9 cellular contexts compared by ENCODE assay signal in genomic region chr17:74759941-74760340, GRCh38. TPM values are rescaled to one million over a fixed set of nuclear protein-coding genes. Genes with fewer than 3 reads are reported as not detected.
A peak's percentile ranks its signal among the peaks of the same experiment; 100 is the strongest.
DNase-seq lines count a peak whose midpoint lies in the region; ATAC-seq, FAIRE-seq and TF ChIP-seq lines count a peak whose summit lies in the region.
"Had no signal": no experiment of that assay in that cellular context is flagged by ENCODE, and none has a peak within 500 bp of the region (broad histone marks: within the 10 kb centered on the region; RNA-seq: fewer than 3 reads in every experiment).

No MANE protein-coding gene starts in this region.

- H3K27ac Mint-ChIP-seq in MCF 10A (ENCODE audit: low read depth, unreplicated experiment): no peak overlapping the region
- peak overlapping the region; percentile 48 for H3K27ac Mint-ChIP-seq in activated T-helper 1 cell treated with anti-CD3 and anti-CD28 coated beads, Interleukin-12 subunit alpha, Interleukin-12 subunit beta, Interleukin-2, Interleukin-4 antibody, amounts not matched to agents 30 ng/mL and 10 ng/mL and 1 ng/mL, durations not matched to agents 14 hours and 24 hours and 36 hours

- no peak for FAIRE-seq in kidney (lab: Jason Lieb, UNC)

- H3K27ac ChIP-seq in kidney (ENCODE audit: low read depth in 2 of 2, low read length in 2 of 2) (peak overlapping the region; percentile 41 to 63), transverse colon (peak overlapping the region; percentile 33 to 65 (median 44))

- H3K36me3 ChIP-seq in kidney (ENCODE audit: control insufficient read depth in 1 of 2, insufficient read depth in 2 of 2, low read length in 2 of 2) (peaks cover 0 to under 1% of the 10 kb centered on the region in 2 donors), transverse colon (no peaks in the 10 kb centered on the region)

- CTCF ChIA-PET in MCF 10A (lab: Yijun Ruan, JAX): interaction anchor here (1.4 to 7.8 kb wide), 5 partner anchors 10 to 102 kb away, joined by 7 to 60 read pairs (median 8); partner anchors contain the start of gene NAT9

- no peaks in the 10 kb centered on the region for H3K9me3 ChIP-seq in kidney (ENCODE audit: control insufficient read depth in 1 of 2, low read length in 2 of 2)
- H3K9me3 ChIP-seq in transverse colon: no peaks in the 10 kb centered on the region

- DNase-seq in T47D (ENCODE audit: low read depth in 1 of 2, low spot score in 1 of 2) (peak; percentile 92 to 98), MCF 10A (ENCODE audit: unreplicated experiment) (no peak), kidney (peak; percentile 75), transverse colon (no peak), putamen (ENCODE audit: low spot score) (no peak), NCI-H1436 (lab: John Stamatoyannopoulos, UW) (no peak)
- no peak for DNase-seq in activated T-helper 1 cell treated with anti-CD3 and anti-CD28 coated beads, Interleukin-12 subunit alpha, Interleukin-12 subunit beta, Interleukin-2, Interleukin-4 antibody, amounts not matched to agents 30 ng/mL and 10 ng/mL and 1 ng/mL, durations not matched to agents 14 hours and 24 hours and 36 hours (ENCODE audit: low spot score)
- DNase-seq: DMS79 treated with DMSO at 0.1 percent for 48 hours had no signal

- H3K4me3 ChIP-seq in kidney (ENCODE audit: low read length in 2 of 2) (peak overlapping the region in 1 of 2 donors; percentile 17), transverse colon (no peak overlapping the region)

- peaks cover 4% of the 10 kb centered on the region for H3K36me3 Mint-ChIP-seq in MCF 10A (ENCODE audit: insufficient read depth, unreplicated experiment)
- peaks cover 4% of the 10 kb centered on the region for H3K36me3 Mint-ChIP-seq in activated T-helper 1 cell treated with anti-CD3 and anti-CD28 coated beads, Interleukin-12 subunit alpha, Interleukin-12 subunit beta, Interleukin-2, Interleukin-4 antibody, amounts not matched to agents 30 ng/mL and 10 ng/mL and 1 ng/mL, durations not matched to agents 14 hours and 24 hours and 36 hours (ENCODE audit: low read depth)

- no peak overlapping the region for H3K4me3 Mint-ChIP-seq in MCF 10A (ENCODE audit: unreplicated experiment)
- peak overlapping the region; percentile 37 for H3K4me3 Mint-ChIP-seq in activated T-helper 1 cell treated with anti-CD3 and anti-CD28 coated beads, Interleukin-12 subunit alpha, Interleukin-12 subunit beta, Interleukin-2, Interleukin-4 antibody, amounts not matched to agents 30 ng/mL and 10 ng/mL and 1 ng/mL, durations not matched to agents 14 hours and 24 hours and 36 hours

- H3K9me3 Mint-ChIP-seq in MCF 10A (ENCODE audit: unreplicated experiment): no peaks in the 10 kb centered on the region
- no peaks in the 10 kb centered on the region for H3K9me3 Mint-ChIP-seq in activated T-helper 1 cell treated with anti-CD3 and anti-CD28 coated beads, Interleukin-12 subunit alpha, Interleukin-12 subunit beta, Interleukin-2, Interleukin-4 antibody, amounts not matched to agents 30 ng/mL and 10 ng/mL and 1 ng/mL, durations not matched to agents 14 hours and 24 hours and 36 hours

- TF ChIP-seq CTCF in MCF 10A (IDR thresholded peaks at IDR 0.05; ENCODE audit: unreplicated experiment) (no peak), kidney (IDR thresholded peaks at IDR 0.05; ENCODE audit: borderline replicate concordance, extremely low read depth, insufficient read depth) (no peak), transverse colon (IDR thresholded peaks at IDR 0.05) (no peak)

- 58% methylated on average over 8 of the region's 10 CpGs; no CpG with 5 or more reads in 1 of the 2 donors for WGBS in transverse colon (ENCODE audit: low coverage in 1 of 2), 2 donors

- ATAC-seq in GM19463 (IDR thresholded peaks at IDR 0.05; ENCODE audit: unreplicated experiment): no peak

- intact Hi-C loops in MCF 10A (cut with micrococcal nuclease) (no loop called here), kidney (cut with DNase I) (no loop called here), transverse colon (cut with DNase I; ENCODE audit: low total_unique reads) (no loop called here)
- intact Hi-C loops in activated T-helper 1 cell treated with anti-CD3 and anti-CD28 coated beads, Interleukin-12 subunit alpha, Interleukin-12 subunit beta, Interleukin-2, Interleukin-4 antibody, amounts not matched to agents 30 ng/mL and 10 ng/mL and 1 ng/mL, durations not matched to agents 14 hours and 24 hours and 36 hours (cut with micrococcal nuclease): loop anchor here (1.0 to 2.0 kb wide), 2 partner anchors 9 to 17 kb away; no protein-coding TSS in a partner anchor

- no peak overlapping the region for H3K9ac ChIP-seq in kidney (ENCODE audit: low read length in 2 of 2)

- H3K27me3 ChIP-seq in transverse colon: no peaks in the 10 kb centered on the region

- no peak for TF ChIP-seq POLR2A in transverse colon (IDR thresholded peaks at IDR 0.05)

- H3K4me1 Mint-ChIP-seq in MCF 10A (ENCODE audit: insufficient read depth, unreplicated experiment): peaks cover 24% of the 10 kb centered on the region
- H3K4me1 Mint-ChIP-seq in activated T-helper 1 cell treated with anti-CD3 and anti-CD28 coated beads, Interleukin-12 subunit alpha, Interleukin-12 subunit beta, Interleukin-2, Interleukin-4 antibody, amounts not matched to agents 30 ng/mL and 10 ng/mL and 1 ng/mL, durations not matched to agents 14 hours and 24 hours and 36 hours (ENCODE audit: low read depth): peaks cover 49% of the 10 kb centered on the region

- POLR2A ChIA-PET in MCF 10A (lab: Yijun Ruan, JAX): interaction anchor here (0.6 to 4.7 kb wide), 4 partner anchors 10 to 1450 kb away, joined by 3 to 29 read pairs (median 20); partner anchors contain the start of gene NAT9

- TF ChIP-seq EP300 in transverse colon (IDR thresholded peaks at IDR 0.05; ENCODE audit: low read depth): no peak

- no peaks in the 10 kb centered on the region for H3K27me3 Mint-ChIP-seq in MCF 10A (ENCODE audit: insufficient read depth, unreplicated experiment)
- H3K27me3 Mint-ChIP-seq in activated T-helper 1 cell treated with anti-CD3 and anti-CD28 coated beads, Interleukin-12 subunit alpha, Interleukin-12 subunit beta, Interleukin-2, Interleukin-4 antibody, amounts not matched to agents 30 ng/mL and 10 ng/mL and 1 ng/mL, durations not matched to agents 14 hours and 24 hours and 36 hours (ENCODE audit: insufficient read depth): no peaks in the 10 kb centered on the region

- in situ Hi-C loops in T47D (cut with HindIII; ENCODE audit: low pct_unique_long_range_greater_than_20kb, low sequenced_read_pairs) (no loop called here), transverse colon (cut with MboI; ENCODE audit: low pct_ligation_motif_present in 1 of 4, low pct_unique_long_range_greater_than_20kb in 1 of 4, low sequenced_read_pairs in 3 of 4) (no loop called here)

- no TSS peak for BruUV-seq in MCF 10A (replicated peaks; lab: Mats Ljungman, UMichigan)

- H3K4me1 ChIP-seq in kidney (ENCODE audit: control insufficient read depth in 1 of 2, insufficient read depth in 1 of 2, low read depth in 1 of 2, low read length in 2 of 2): peaks cover 37 to 49% of the 10 kb centered on the region in 2 donors
- peaks cover 44 to 86% (median 68%) of the 10 kb centered on the region in 4 donors for H3K4me1 ChIP-seq in transverse colon

RNA-seq across cellular contexts. Expression of gene NHERF1, which starts 11.5 kb away (rescaled TPM):
- 23.9 and 25.3 TPM in 2 replicates for total RNA-seq in MCF 10A (2022)
- total RNA-seq in activated T-helper 1 cell treated with anti-CD3 and anti-CD28 coated beads, Interleukin-12 subunit alpha, Interleukin-12 subunit beta, Interleukin-2, Interleukin-4 antibody, amounts not matched to agents 30 ng/mL and 10 ng/mL and 1 ng/mL, durations not matched to agents 14 hours and 24 hours and 36 hours: 142 and 153 TPM in 2 replicates
- 71.3 TPM for total RNA-seq in kidney
- 448 TPM for polyA plus RNA-seq in kidney (ENCODE audit: insufficient read depth, low read depth, low replicate concordance)
- 100 to 1,000 TPM; 118 to 463 (median 233) TPM for total RNA-seq in transverse colon

RNA-seq across cellular contexts. Expression of gene NAT9, which starts 16.2 kb away (rescaled TPM):
- 58.1 and 64.8 TPM in 2 replicates for total RNA-seq in MCF 10A (2022)
- total RNA-seq in activated T-helper 1 cell treated with anti-CD3 and anti-CD28 coated beads, Interleukin-12 subunit alpha, Interleukin-12 subunit beta, Interleukin-2, Interleukin-4 antibody, amounts not matched to agents 30 ng/mL and 10 ng/mL and 1 ng/mL, durations not matched to agents 14 hours and 24 hours and 36 hours: 69.0 and 70.8 TPM in 2 replicates
- 41.5 TPM for total RNA-seq in kidney
- 33.5 TPM for polyA plus RNA-seq in kidney (ENCODE audit: insufficient read depth, low read depth, low replicate concordance)
- 10 to 100 TPM; 18.3 to 34.4 (median 27.6) TPM for total RNA-seq in transverse colon

RNA-seq across cellular contexts. Expression of gene RAB37, which starts 22.9 kb away (rescaled TPM):
- total RNA-seq in MCF 10A (2022) (not detected in 2 replicates), kidney (5.6 TPM), transverse colon (10 to 100 TPM in 1 of 4 donors, 1 to 10 TPM in 2, not detected in 1; 5.2 to 10.5 (median 5.4) TPM)
- 6.0 and 6.1 TPM in 2 replicates for total RNA-seq in activated T-helper 1 cell treated with anti-CD3 and anti-CD28 coated beads, Interleukin-12 subunit alpha, Interleukin-12 subunit beta, Interleukin-2, Interleukin-4 antibody, amounts not matched to agents 30 ng/mL and 10 ng/mL and 1 ng/mL, durations not matched to agents 14 hours and 24 hours and 36 hours
- 1.7 TPM for polyA plus RNA-seq in kidney (ENCODE audit: insufficient read depth, low read depth, low replicate concordance)

RNA-seq across cellular contexts. Expression of gene CD300LF, which starts 47.2 kb away (rescaled TPM):
- total RNA-seq in MCF 10A (2022) (not detected in 2 replicates), kidney (3.1 TPM), transverse colon (10 to 100 TPM in 1 of 4 donors, 1 to 10 TPM in 2, under 1 TPM in 1; 0.40 to 37.8 (median 3.7) TPM)
- total RNA-seq in activated T-helper 1 cell treated with anti-CD3 and anti-CD28 coated beads, Interleukin-12 subunit alpha, Interleukin-12 subunit beta, Interleukin-2, Interleukin-4 antibody, amounts not matched to agents 30 ng/mL and 10 ng/mL and 1 ng/mL, durations not matched to agents 14 hours and 24 hours and 36 hours: not detected in 2 replicates
- polyA plus RNA-seq in kidney (ENCODE audit: insufficient read depth, low read depth, low replicate concordance): 0.49 TPM

Comparison
In these comparisons a context has a peak if more than half of its experiments do, and no peak if none do; other contexts are left out.
1. DNase-seq: peak in T47D (2 of 2) and kidney (single experiment); none in MCF 10A (single experiment), activated T-helper 1 cell treated with anti-CD3 and anti-CD28 coated beads, Interleukin-12 subunit alpha, Interleukin-12 subunit beta, Interleukin-2, Interleukin-4 antibody, amounts not matched to agents 30 ng/mL and 10 ng/mL and 1 ng/mL, durations not matched to agents 14 hours and 24 hours and 36 hours (single experiment), transverse colon (single experiment), putamen (single experiment) and NCI-H1436 (single experiment).